8 cellular contexts compared by ENCODE assay signal in genomic region chr9:97012617-97013016, GRCh38. TPM values are rescaled to one million over a fixed set of nuclear protein-coding genes. Genes with fewer than 3 reads are reported as not detected.
A peak's percentile ranks its signal among the peaks of the same experiment; 100 is the strongest.
DNase-seq lines count a peak whose midpoint lies in the region; ATAC-seq and TF ChIP-seq lines count a peak whose summit lies in the region.
"Not testable (repeated sequence)": the region's sequence is repeated elsewhere in the genome, so short reads cannot be mapped to it uniquely, and the experiment has no call there.

No MANE protein-coding gene starts in this region.

- H2AFZ ChIP-seq in SU-DHL-6 (ENCODE audit: low read depth, low read length, severe bottlenecking): not testable (repeated sequence)

- not testable (repeated sequence) for H3K36me3 ChIP-seq in H7 (replicated peaks; ENCODE audit: control insufficient read depth, insufficient read depth, low read length); SU-DHL-6 (ENCODE audit: low read length); body of pancreas (replicated peaks in 1 of 2; ENCODE audit: insufficient read depth in 1 of 2, low read depth in 2 of 2); urinary bladder (ENCODE audit: insufficient read depth)

- H4K20me1 ChIP-seq in SU-DHL-6 (ENCODE audit: low read depth, low read length): not testable (repeated sequence)

- H3F3A ChIP-seq in SU-DHL-6 (ENCODE audit: insufficient read depth): not testable (repeated sequence)

- not testable (repeated sequence) for TF ChIP-seq CTCF in SU-DHL-6 (IDR thresholded peaks at IDR 0.05; ENCODE audit: insufficient read depth, low read length, poor library complexity, severe bottlenecking); body of pancreas (IDR thresholded peaks at IDR 0.05); neural crest cell (conservative IDR thresholded peaks at IDR 0.05)

- TF ChIP-seq POLR2A in GM18505 (IDR thresholded peaks at IDR 0.05; ENCODE audit: borderline replicate concordance, extremely low read depth, insufficient read depth, insufficient read length): peak; percentile 30
- peak in 2 of 3 donors; percentile 20 to 36 for TF ChIP-seq POLR2A in body of pancreas (IDR thresholded peaks at IDR 0.05)

- H3K27me3 Mint-ChIP-seq in neural crest cell (ENCODE audit: low read depth): peaks cover 20% of the 10 kb centered on the region

- not testable (repeated sequence) for H3K9me3 ChIP-seq in SU-DHL-6 (ENCODE audit: insufficient read depth, low read length); body of pancreas

- H3K4me2 ChIP-seq in SU-DHL-6 (ENCODE audit: low read depth, low read length, poor library complexity, severe bottlenecking): peak overlapping the region; percentile 67

- H3K79me2 ChIP-seq in SU-DHL-6 (ENCODE audit: insufficient read depth, low read length): peaks cover 34% of the 10 kb centered on the region

- peak overlapping the region; percentile 56 for H3K4me3 ChIP-seq in H7 (ENCODE audit: insufficient read depth, low read depth, low read length)
- H3K4me3 ChIP-seq in SU-DHL-6 (ENCODE audit: insufficient read depth, low read length, poor library complexity, severe bottlenecking): peak overlapping the region; percentile 70
- peak overlapping the region in 1 of 2 donors; percentile 30 for H3K4me3 ChIP-seq in body of pancreas
- H3K4me3 ChIP-seq in urinary bladder (ENCODE audit: low read depth, low read length): peak overlapping the region; percentile 61

- peak overlapping the region; percentile 57 for H3K9ac ChIP-seq in SU-DHL-6 (ENCODE audit: low read length)

- not testable (repeated sequence) for H3K9me3 Mint-ChIP-seq in neural crest cell

- 0 to 1% methylated on average over 12 to 18 of the region's 18 CpGs for WGBS in body of pancreas, 2 donors
- under 1% methylated on average over 14 of the region's 18 CpGs for WGBS in urinary bladder

- H3K4me1 ChIP-seq in body of pancreas; urinary bladder (ENCODE audit: insufficient read depth): not testable (repeated sequence)

- intact Hi-C loops in body of pancreas (cut with DNase I); left cardiac atrium (cut with DNase I): not testable (repeated sequence)

- not testable (repeated sequence) for H3K27me3 ChIP-seq in H7 (ENCODE audit: control insufficient read depth, insufficient read depth, low read length); SU-DHL-6 (ENCODE audit: low read length); body of pancreas

- peak overlapping the region; percentile 95 for H3K27ac Mint-ChIP-seq in neural crest cell (ENCODE audit: unreplicated experiment)

- DNase-seq in H7 (peak; percentile 5), body of pancreas (peak in 1 of 4 donors; percentile 14)
- not testable (repeated sequence) for DNase-seq in left cardiac atrium; neural crest cell (ENCODE audit: low read depth, low spot score)

- ATAC-seq in GM18505 (IDR thresholded peaks at IDR 0.05; ENCODE audit: unreplicated experiment) (peak; percentile 56), HG03558 (IDR thresholded peaks at IDR 0.05; ENCODE audit: extremely low read depth, unreplicated experiment) (peak; percentile 38), body of pancreas (peak; percentile 60), left cardiac atrium (peak; percentile 66 to 82)

- H3K27ac ChIP-seq in SU-DHL-6 (ENCODE audit: low read depth, low read length) (0 out of 2 replicates have a peak overlapping the region, but pooled peaks have one; percentile 29), body of pancreas (peak overlapping the region in 3 of 4 donors; percentile 57 to 92 (median 80))
- H3K27ac ChIP-seq in urinary bladder (ENCODE audit: low read depth): not testable (repeated sequence)

- peaks cover 14% of the 10 kb centered on the region for H3K4me1 Mint-ChIP-seq in neural crest cell

- H3K9me2 ChIP-seq in SU-DHL-6 (replicated peaks; ENCODE audit: insufficient read depth, low read length): not testable (repeated sequence)

- not testable (repeated sequence) for H3K36me3 Mint-ChIP-seq in neural crest cell (ENCODE audit: low read depth)

- H3K4me3 Mint-ChIP-seq in neural crest cell: peak overlapping the region; percentile 92

RNA-seq across cellular contexts. Expression of gene CTSV, which starts 26.3 kb away (rescaled TPM):
- total RNA-seq in H7 (2014; rRNA removed; shearing (Covaris generic)): 42.6 and 50.5 TPM in 2 replicates
- total RNA-seq in body of pancreas (1 to 10 TPM in 1 of 2 donors, under 1 TPM in 1; 0.33 to 1.6 TPM), left cardiac atrium (under 1 TPM in 1 of 2 donors, not detected in 1; 0.21 TPM), neural crest cell (5.7 and 7.2 TPM in 2 replicates), urinary bladder (0.42 TPM)
- polyA plus RNA-seq in urinary bladder: 0.13 TPM
